In genomic region chr14:60905930-60906329, GRCh38 we compare ENCODE assay signal across 22 cellular contexts.
DNase-seq lines count a peak whose midpoint lies in the region; ATAC-seq, FAIRE-seq and TF ChIP-seq lines count a peak whose summit lies in the region.
"Had no signal": no experiment of that assay in that cellular context is flagged by ENCODE, and none has a peak within 500 bp of the region (broad histone marks: within the 10 kb centered on the region; RNA-seq: fewer than 3 reads in every experiment).

No MANE protein-coding gene starts in this region.

- H3F3A ChIP-seq in PC-3 (ENCODE audit: low read length, unreplicated experiment), result no peaks in the 10 kb centered on the region

- H3K4me1 Mint-ChIP-seq in MCF 10A (ENCODE audit: insufficient read depth, unreplicated experiment) (peaks cover 7% of the 10 kb centered on the region), WTC11 (peaks cover 12% of the 10 kb centered on the region)

- CTCF ChIA-PET in MCF 10A (lab: Yijun Ruan, JAX), result no interaction called here
- CTCF ChIA-PET in PC-3 (lab: Charles Lee), result no interaction called here
- CTCF ChIA-PET in WTC11 (lab: Charles Lee), result no interaction called here

- H3K4me1 ChIP-seq in breast epithelium (no peaks in the 10 kb centered on the region), PC-3 (ENCODE audit: insufficient read depth, low read length) (no peaks in the 10 kb centered on the region)

- no peak overlapping the region for H3K9ac ChIP-seq in PC-3 (ENCODE audit: low read length)
- H3K9ac ChIP-seq: KMS-11 had no signal

- ATAC-seq in PC-3 (peak; percentile 94), HG03378 (IDR thresholded peaks at IDR 0.05; ENCODE audit: unreplicated experiment) (no peak), WTC11 (no peak), HG03097 (IDR thresholded peaks at IDR 0.05; ENCODE audit: low FRiP score, unreplicated experiment) (no peak)
- ATAC-seq: CD8-positive, alpha-beta T cell; GM12878; HCT116; HepG2 had no signal

- TF ChIP-seq POLR2A in breast epithelium (IDR thresholded peaks at IDR 0.05), result no peak

- H3K9me2 ChIP-seq in PC-3 (replicated peaks; ENCODE audit: low read length), result no peaks in the 10 kb centered on the region

- H3K27ac Mint-ChIP-seq in MCF 10A (ENCODE audit: low read depth, unreplicated experiment), result no peak overlapping the region
- H3K27ac Mint-ChIP-seq in WTC11, result no peak overlapping the region; the same call in 1 of the 2 replicates
- H3K27ac Mint-ChIP-seq: CD8-positive, alpha-beta T cell had no signal

- H3K27me3 Mint-ChIP-seq in MCF 10A (ENCODE audit: insufficient read depth, unreplicated experiment) (no peaks in the 10 kb centered on the region), WTC11 (ENCODE audit: low read depth) (no peaks in the 10 kb centered on the region)

- no peaks in the 10 kb centered on the region for H3K9me3 ChIP-seq in breast epithelium
- no peaks in the 10 kb centered on the region for H3K9me3 ChIP-seq in PC-3 (ENCODE audit: low read length)

- TF ChIP-seq CTCF in MCF 10A (IDR thresholded peaks at IDR 0.05; ENCODE audit: unreplicated experiment) (no peak), breast epithelium (IDR thresholded peaks at IDR 0.05) (no peak), PC-3 (conservative IDR thresholded peaks at IDR 0.05; ENCODE audit: low read depth, low read length) (no peak), fibroblast of the aortic adventitia (IDR thresholded peaks at IDR 0.05; ENCODE audit: insufficient read depth, low read length) (no peak), WTC11 (IDR thresholded peaks at IDR 0.05) (no peak)

- H4K20me1 ChIP-seq in PC-3 (ENCODE audit: low read length), result no peaks in the 10 kb centered on the region

- no peaks in the 10 kb centered on the region for H3K79me2 ChIP-seq in PC-3 (ENCODE audit: low read length)

- peak; percentile 58 for FAIRE-seq in urothelium cell line (lab: Jason Lieb, UNC)
- FAIRE-seq: D721Med, GM12878, HepG2 had no signal

- no peaks in the 10 kb centered on the region for H3K9me3 Mint-ChIP-seq in MCF 10A (ENCODE audit: unreplicated experiment)
- 0 out of 2 replicates have a peak, but pooled peaks cover 6% of the 10 kb centered on the region for H3K9me3 Mint-ChIP-seq in WTC11
- H3K9me3 Mint-ChIP-seq: CD8-positive, alpha-beta T cell had no signal

- no peak overlapping the region for H3K4me3 Mint-ChIP-seq in MCF 10A (ENCODE audit: unreplicated experiment)
- H3K4me3 Mint-ChIP-seq in WTC11, result no peak overlapping the region
- H3K4me3 Mint-ChIP-seq: CD8-positive, alpha-beta T cell had no signal

- H3K36me3 ChIP-seq in breast epithelium (no peaks in the 10 kb centered on the region), PC-3 (ENCODE audit: low read depth, low read length) (no peaks in the 10 kb centered on the region)

- no peak overlapping the region for H3K4me3 ChIP-seq in breast epithelium
- H3K4me3 ChIP-seq in PC-3 (ENCODE audit: low read length), result no peak overlapping the region
- H3K4me3 ChIP-seq in fibroblast of the aortic adventitia (ENCODE audit: low read depth, low read length), result no peak overlapping the region
- H3K4me3 ChIP-seq: GM12878, PC-9 had no signal

- POLR2A ChIA-PET in MCF 10A (lab: Yijun Ruan, JAX) (interaction anchor here (1.2 kb wide), 1 partner anchor 44 kb away, joined by 4 read pairs; no protein-coding TSS in a partner anchor), PC-3 (lab: Charles Lee; ENCODE audit: unreplicated experiment) (no interaction called here), WTC11 (lab: Charles Lee) (no interaction called here)

- H3K36me3 Mint-ChIP-seq in MCF 10A (ENCODE audit: insufficient read depth, unreplicated experiment) (no peaks in the 10 kb centered on the region), WTC11 (peaks cover 9% of the 10 kb centered on the region; the same call in 1 of the 2 replicates)

- no peak overlapping the region for H3K4me2 ChIP-seq in PC-3 (ENCODE audit: low read length)
- H3K4me2 ChIP-seq: KMS-11, PC-9 had no signal

- no peak overlapping the region for H2AFZ ChIP-seq in PC-3 (ENCODE audit: low read length)
- H2AFZ ChIP-seq: PC-9 had no signal

- H3K27me3 ChIP-seq in breast epithelium, result no peaks in the 10 kb centered on the region
- H3K27me3 ChIP-seq in PC-3 (ENCODE audit: low read length), result no peaks in the 10 kb centered on the region

- BruUV-seq in MCF 10A (replicated peaks; lab: Mats Ljungman, UMichigan) (no TSS peak), PC-3 (replicated peaks; lab: Mats Ljungman, UMichigan) (TSS peak; percentile 5)

- intact Hi-C loops in MCF 10A (cut with micrococcal nuclease) (no loop called here), breast epithelium (cut with DNase I; ENCODE audit: low total_unique reads) (no loop called here), PC-3 (cut with micrococcal nuclease) (no loop called here)

- no peak overlapping the region for H3K27ac ChIP-seq in breast epithelium
- H3K27ac ChIP-seq in PC-3 (ENCODE audit: low read length), result no peak overlapping the region
- H3K27ac ChIP-seq: KMS-11, PC-9 had no signal

- peak; percentile 2 for DNase-seq in MCF 10A (ENCODE audit: unreplicated experiment)
- DNase-seq in breast epithelium (ENCODE audit: low spot score in 2 of 2), result no peak
- peak; percentile 43 for DNase-seq in PC-3
- peak; percentile 4 for DNase-seq in fibroblast of the aortic adventitia (ENCODE audit: low read depth)
- DNase-seq in urothelium cell line (ENCODE audit: low spot score), result no peak
- DNase-seq in WTC11 (ENCODE audit: low spot score), result no peak
- DNase-seq: 8988T; CD8-positive, alpha-beta T cell; DMS79 treated with DMSO at 0.1 percent for 48 hours; GDM1; NCI-H1105; NCI-H1694; NCI-H446 treated with DMSO at 0.1 percent for 48 hours; NCI-H774; PC-9 had no signal

TF ChIP-seq in WTC11, 78 proteins besides CTCF, POLR2A, EP300 and RAD21:
- TF ChIP-seq ZNF219 (CRISPR knock-in tag; IDR thresholded peaks at IDR 0.05; ENCODE audit: borderline replicate concordance), result no peak
- TF ChIP-seq ZNF425 (CRISPR knock-in tag; conservative IDR thresholded peaks at IDR 0.05), result no peak
- no peak for TF ChIP-seq EMX1 (CRISPR knock-in tag; IDR thresholded peaks at IDR 0.05)
- TF ChIP-seq JAZF1 (CRISPR knock-in tag; IDR thresholded peaks at IDR 0.05), result no peak
- no peak for TF ChIP-seq CBFB (CRISPR knock-in tag; IDR thresholded peaks at IDR 0.05; ENCODE audit: low read depth)
- TF ChIP-seq HMGA2 (CRISPR knock-in tag; IDR thresholded peaks at IDR 0.05), result no peak
- no peak for TF ChIP-seq CREM (CRISPR knock-in tag; IDR thresholded peaks at IDR 0.05)

Comparison
In these comparisons a context has a peak if more than half of its experiments do, and no peak if none do; other contexts are left out.
1. DNase-seq: peak in MCF 10A (single experiment), PC-3 (single experiment) and fibroblast of the aortic adventitia (single experiment); none in breast epithelium (0 of 2), urothelium cell line (single experiment) and WTC11 (single experiment).